ENCODE assay signal across 10 cellular contexts in the genomic region with DNA sequence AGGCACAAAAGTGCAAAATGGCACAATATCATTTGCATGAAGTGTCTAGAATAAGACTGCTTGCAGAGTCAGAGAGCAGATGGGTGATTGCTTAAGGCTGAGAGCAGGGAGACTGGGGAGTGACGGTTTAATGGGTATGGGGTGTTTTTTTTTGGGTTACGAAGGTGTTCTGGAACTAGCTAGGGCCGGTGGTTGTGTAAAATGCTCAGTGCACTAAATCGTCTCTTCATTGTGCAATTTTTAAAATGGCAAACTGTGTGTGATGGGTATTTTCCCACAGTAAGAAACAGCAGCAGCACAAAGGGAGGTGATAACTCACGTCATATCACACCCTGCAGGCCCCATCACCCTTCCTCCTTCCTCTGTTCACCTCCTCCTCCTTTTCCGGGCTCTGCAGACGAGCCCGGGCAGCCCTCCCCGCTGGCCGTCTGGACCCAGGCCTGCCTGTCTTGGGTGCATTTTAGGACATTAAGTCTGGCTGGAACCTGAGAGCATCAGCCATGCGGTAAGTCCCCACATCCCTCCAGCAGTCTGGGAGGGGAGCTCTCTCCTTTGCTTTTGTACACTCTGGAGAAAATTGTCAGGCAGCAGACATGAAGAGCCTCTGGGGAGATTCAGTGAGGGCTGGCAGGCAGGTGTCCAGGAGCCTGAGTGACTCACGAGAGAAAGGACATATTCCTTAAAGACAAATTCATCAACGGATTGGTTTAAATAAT. TPM values are rescaled to one million over a fixed set of nuclear protein-coding genes. Genes with fewer than 3 reads are reported as not detected.
DNase-seq lines count a peak whose midpoint lies in the region; ATAC-seq and TF ChIP-seq lines count a peak whose summit lies in the region.
"Had no signal": no experiment of that assay in that cellular context is flagged by ENCODE, and none has a peak within 500 bp of the region (broad histone marks: within the 10 kb centered on the region; RNA-seq: fewer than 3 reads in every experiment).

No MANE protein-coding gene starts in this region.

- TF ChIP-seq CTCF in left ventricle myocardium inferior (IDR thresholded peaks at IDR 0.05; ENCODE audit: borderline replicate concordance) (no peak), glutamatergic neuron (IDR thresholded peaks at IDR 0.05; ENCODE audit: partially characterized antibody, unreplicated experiment) (no peak)

- H3K27ac ChIP-seq in left ventricle myocardium inferior (replicated peaks), result no peak overlapping the region

- H3K36me3 ChIP-seq in left ventricle myocardium inferior, result no peaks in the 10 kb centered on the region

- no peak overlapping the region for H3K4me3 ChIP-seq in left ventricle myocardium inferior

- H3K9me3 ChIP-seq in left ventricle myocardium inferior (replicated peaks), result no peaks in the 10 kb centered on the region

- H3K9me3 Mint-ChIP-seq in glutamatergic neuron (ENCODE audit: unreplicated experiment), result peaks cover 22% of the 10 kb centered on the region

- peaks cover 24% of the 10 kb centered on the region for H3K4me1 Mint-ChIP-seq in glutamatergic neuron (ENCODE audit: low read depth, unreplicated experiment)

- H3K4me3 Mint-ChIP-seq in glutamatergic neuron (ENCODE audit: unreplicated experiment), result peak overlapping the region; percentile 75

- peaks cover 4% of the 10 kb centered on the region for H3K36me3 Mint-ChIP-seq in glutamatergic neuron (ENCODE audit: unreplicated experiment)

- DNase-seq in Right ventricle myocardium superior (no peak), left ventricle myocardium inferior (no peak), NCI-H524 treated with DMSO at 0.1 percent for 48 hours (lab: John Stamatoyannopoulos, UW) (peak; percentile 60), activated T-cell treated with anti-CD3 and anti-CD28 coated beads for 24 hours (ENCODE audit: low read depth) (peak; percentile 53), glutamatergic neuron (peak; percentile 80), NCI-H1048 (lab: John Stamatoyannopoulos, UW) (no peak)
- peak; percentile 67 for DNase-seq in stimulated activated CD4-positive, alpha-beta T cell treated with anti-CD3 and anti-CD28 coated beads, Interleukin-1b, Interleukin-23, amount 100 ng/mL, for 48 hours
- DNase-seq: DND-41 had no signal

- H3K27ac Mint-ChIP-seq in glutamatergic neuron (ENCODE audit: unreplicated experiment), result peak overlapping the region; percentile 100

- H3K27me3 ChIP-seq in left ventricle myocardium inferior (ENCODE audit: low read depth), result peaks cover 19% of the 10 kb centered on the region

- H3K27me3 Mint-ChIP-seq in glutamatergic neuron (ENCODE audit: unreplicated experiment), result peaks cover 21% of the 10 kb centered on the region

- intact Hi-C loops in Right ventricle myocardium superior (cut with DNase I) (loop anchor here (10.0 kb wide), 1 partner anchor 967 kb away; no protein-coding TSS in a partner anchor), left ventricle myocardium inferior (cut with micrococcal nuclease) (loop anchor here (10.0 kb wide), 1 partner anchor 927 kb away; no protein-coding TSS in a partner anchor)

- peaks cover 9% of the 10 kb centered on the region for H3K4me1 ChIP-seq in left ventricle myocardium inferior

- peak; percentile 36 for ATAC-seq in Right ventricle myocardium superior (ENCODE audit: poor library complexity)
- ATAC-seq in HG02885 (IDR thresholded peaks at IDR 0.05; ENCODE audit: poor library complexity, unreplicated experiment), result peak; percentile 42

RNA-seq across cellular contexts. Expression of gene ASMT, which starts 42.7 kb away (rescaled TPM):
- total RNA-seq in Right ventricle myocardium superior (not detected), left ventricle myocardium inferior (not detected), glutamatergic neuron (ENCODE audit: unreplicated experiment) (not detected)
- total RNA-seq: dermis microvascular lymphatic vessel endothelial cell had no signal

Comparison
In these comparisons a context has a peak if more than half of its experiments do, and no peak if none do; other contexts are left out.
1. DNase-seq: peak in NCI-H524 treated with DMSO at 0.1 percent for 48 hours (single experiment), activated T-cell treated with anti-CD3 and anti-CD28 coated beads for 24 hours (single experiment), glutamatergic neuron (single experiment) and stimulated activated CD4-positive, alpha-beta T cell treated with anti-CD3 and anti-CD28 coated beads, Interleukin-1b, Interleukin-23, amount 100 ng/mL, for 48 hours (single experiment); none in Right ventricle myocardium superior (single experiment), left ventricle myocardium inferior (single experiment) and NCI-H1048 (single experiment).